Comparison of ENCODE assay signal across 15 cellular contexts in the genomic region with DNA sequence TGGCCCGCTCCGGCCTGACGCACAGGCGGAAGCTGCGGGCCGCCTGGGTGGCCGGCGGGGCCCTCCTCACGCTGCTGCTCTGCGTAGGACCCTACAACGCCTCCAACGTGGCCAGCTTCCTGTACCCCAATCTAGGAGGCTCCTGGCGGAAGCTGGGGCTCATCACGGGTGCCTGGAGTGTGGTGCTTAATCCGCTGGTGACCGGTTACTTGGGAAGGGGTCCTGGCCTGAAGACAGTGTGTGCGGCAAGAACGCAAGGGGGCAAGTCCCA. TPM values are rescaled to one million over a fixed set of nuclear protein-coding genes. Genes with fewer than 3 reads are reported as not detected.
"Had no signal": no experiment of that assay in that cellular context is flagged by ENCODE, and none has a peak within 500 bp of the region (broad histone marks: within the 10 kb centered on the region; RNA-seq: fewer than 3 reads in every experiment).

No MANE protein-coding gene starts in this region.

- H3K4me3 ChIP-seq: cardiac muscle cell, neural progenitor cell, ovary, psoas muscle, skin epidermis, upper lobe of right lung had no signal

- H3K27ac ChIP-seq: cardiac muscle cell, epithelial cell of prostate, neural progenitor cell, ovary, psoas muscle, testis, upper lobe of right lung had no signal

- H3K4me3 Mint-ChIP-seq: activated naive CD8-positive, alpha-beta T cell treated with anti-CD3 and anti-CD28 coated beads, Interleukin-2, amount 10 ng/mL, durations not matched to agents 7 days and 5 days; endodermal cell had no signal

- H3K9me3 ChIP-seq: ovary, psoas muscle, testis, upper lobe of right lung had no signal

- H3K9me3 Mint-ChIP-seq: activated naive CD8-positive, alpha-beta T cell treated with anti-CD3 and anti-CD28 coated beads, Interleukin-2, amount 10 ng/mL, durations not matched to agents 7 days and 5 days; activated T-helper 17 cell treated with anti-CD3 and anti-CD28 coated beads, Interleukin-2, amount 50 U/mL, for 72 hours; endodermal cell; neural progenitor cell had no signal

- H3K4me1 ChIP-seq: neural progenitor cell, psoas muscle, upper lobe of right lung had no signal

- H3K9ac ChIP-seq: neural progenitor cell had no signal

- H3K27me3 ChIP-seq: cardiac muscle cell, ovary, testis, upper lobe of right lung had no signal

- H3K36me3 Mint-ChIP-seq: activated naive CD8-positive, alpha-beta T cell treated with anti-CD3 and anti-CD28 coated beads, Interleukin-2, amount 10 ng/mL, durations not matched to agents 7 days and 5 days; neural progenitor cell had no signal

- H3K36me3 ChIP-seq: cardiac muscle cell, neural progenitor cell, ovary, upper lobe of right lung had no signal

- H3K4me2 ChIP-seq: neural progenitor cell had no signal

- H3K27ac Mint-ChIP-seq: activated naive CD8-positive, alpha-beta T cell treated with anti-CD3 and anti-CD28 coated beads, Interleukin-2, amount 10 ng/mL, durations not matched to agents 7 days and 5 days had no signal

RNA-seq across cellular contexts. Expression of gene FFAR1, which starts 4.4 kb away (rescaled TPM):
- total RNA-seq: activated naive CD8-positive, alpha-beta T cell treated with anti-CD3 and anti-CD28 coated beads, Interleukin-2, amount 10 ng/mL, durations not matched to agents 7 days and 5 days; cardiac muscle cell; dermis microvascular lymphatic vessel endothelial cell; endodermal cell; glomerular endothelial cell; mammary epithelial cell; psoas muscle; right cardiac atrium; upper lobe of right lung had no signal
- polyA plus RNA-seq: mammary epithelial cell, psoas muscle, right cardiac atrium had no signal

RNA-seq across cellular contexts. Expression of gene FFAR3, which starts 6.1 kb away (rescaled TPM):
- total RNA-seq: activated naive CD8-positive, alpha-beta T cell treated with anti-CD3 and anti-CD28 coated beads, Interleukin-2, amount 10 ng/mL, durations not matched to agents 7 days and 5 days; dermis microvascular lymphatic vessel endothelial cell; endodermal cell; glomerular endothelial cell; mammary epithelial cell; upper lobe of right lung had no signal
- polyA plus RNA-seq: cardiac muscle cell, mammary epithelial cell had no signal

RNA-seq across cellular contexts. Expression of gene GPR42, which starts 18.8 kb away (rescaled TPM):
- total RNA-seq: activated naive CD8-positive, alpha-beta T cell treated with anti-CD3 and anti-CD28 coated beads, Interleukin-2, amount 10 ng/mL, durations not matched to agents 7 days and 5 days; dermis microvascular lymphatic vessel endothelial cell; endodermal cell; glomerular endothelial cell; mammary epithelial cell; ovary; psoas muscle; right cardiac atrium; testis; upper lobe of right lung had no signal
- polyA plus RNA-seq: cardiac muscle cell, mammary epithelial cell, ovary, psoas muscle, right cardiac atrium had no signal

RNA-seq across cellular contexts. Expression of gene CD22, which starts 23.1 kb away (rescaled TPM):
- total RNA-seq: endodermal cell had no signal
- polyA plus RNA-seq: cardiac muscle cell had no signal
